ENCODE assay signal across 13 cellular contexts in genomic region chr4:6152879-6153705, GRCh38. TPM values are rescaled to one million over a fixed set of nuclear protein-coding genes. Genes with fewer than 3 reads are reported as not detected.
"Had no signal": no experiment of that assay in that cellular context is flagged by ENCODE, and none has a peak within 500 bp of the region (broad histone marks: within the 10 kb centered on the region; RNA-seq: fewer than 3 reads in every experiment).

No MANE protein-coding gene starts in this region.

- H3K36me3 Mint-ChIP-seq: naive thymus-derived CD8-positive, alpha-beta T cell; stimulated activated memory B cell treated with anti-CD40 and anti-IgM and Interleukin-4, amounts not matched to agents 10 μg/mL and 1 μg/mL and 100 μg/mL, for 72 hours; type B pancreatic cell had no signal

- H3K9me3 Mint-ChIP-seq: stimulated activated memory B cell treated with anti-CD40 and anti-IgM and Interleukin-4, amounts not matched to agents 10 μg/mL and 1 μg/mL and 100 μg/mL, for 72 hours; type B pancreatic cell had no signal

- H3K4me1 Mint-ChIP-seq: stimulated activated memory B cell treated with anti-CD40 and anti-IgM and Interleukin-4, amounts not matched to agents 10 μg/mL and 1 μg/mL and 100 μg/mL, for 72 hours had no signal

- H3K36me3 ChIP-seq: heart left ventricle, right lobe of liver, suprapubic skin had no signal

- DNase-seq: activated CD4-positive, alpha-beta T cell treated with anti-CD3 and anti-CD28 coated beads for 4 hours; cortex of kidney; effector CD8-positive, alpha-beta T cell; left colon; psoas muscle; right lobe of liver had no signal

- H3K9me3 ChIP-seq: heart left ventricle, psoas muscle, right lobe of liver, suprapubic skin had no signal

- H3K4me1 ChIP-seq: heart left ventricle, psoas muscle, right lobe of liver, suprapubic skin had no signal

- H3K27ac Mint-ChIP-seq: naive thymus-derived CD8-positive, alpha-beta T cell; stimulated activated memory B cell treated with anti-CD40 and anti-IgM and Interleukin-4, amounts not matched to agents 10 μg/mL and 1 μg/mL and 100 μg/mL, for 72 hours; type B pancreatic cell had no signal

- H3K4me3 Mint-ChIP-seq: stimulated activated memory B cell treated with anti-CD40 and anti-IgM and Interleukin-4, amounts not matched to agents 10 μg/mL and 1 μg/mL and 100 μg/mL, for 72 hours; type B pancreatic cell had no signal

- H3K27me3 ChIP-seq: right lobe of liver had no signal

- H3K27me3 Mint-ChIP-seq: stimulated activated memory B cell treated with anti-CD40 and anti-IgM and Interleukin-4, amounts not matched to agents 10 μg/mL and 1 μg/mL and 100 μg/mL, for 72 hours had no signal

- H3K4me3 ChIP-seq: heart left ventricle, psoas muscle, right lobe of liver, suprapubic skin had no signal

- H3K27ac ChIP-seq: heart left ventricle, psoas muscle, right lobe of liver, suprapubic skin had no signal

- ATAC-seq: heart left ventricle; left colon; naive thymus-derived CD8-positive, alpha-beta T cell; psoas muscle; right lobe of liver; stimulated activated memory B cell treated with anti-CD40 and anti-IgM and Interleukin-4, amounts not matched to agents 10 μg/mL and 1 μg/mL and 100 μg/mL, for 72 hours had no signal

RNA-seq across cellular contexts. Expression of gene JAKMIP1, which starts 47.3 kb away (rescaled TPM):
- total RNA-seq: fibroblast of lung, lung microvascular endothelial cell, psoas muscle had no signal
- polyA plus RNA-seq: fibroblast of lung had no signal
